ENCODE assay signal across 28 cellular contexts in genomic region chr7:133349101-133349500, GRCh38.
DNase-seq lines count a peak whose midpoint lies in the region; ATAC-seq and TF ChIP-seq lines count a peak whose summit lies in the region.
"Had no signal": no experiment of that assay in that cellular context is flagged by ENCODE, and none has a peak within 500 bp of the region (broad histone marks: within the 10 kb centered on the region; RNA-seq: fewer than 3 reads in every experiment).

No MANE protein-coding gene starts in this region.

- POLR2A ChIA-PET in OCI-LY7 (lab: Charles Lee) = interaction anchor here (0.7 kb wide), 2 partner anchors 10 to 401 kb away, joined by 3 to 4 read pairs; no protein-coding TSS in a partner anchor

- intact Hi-C loops in OCI-LY7 (cut with micrococcal nuclease; ENCODE audit: unreplicated experiment) = no loop called here

- H3K79me2 ChIP-seq in OCI-LY7 (ENCODE audit: insufficient read depth, low read depth, low read length) = no peaks in the 10 kb centered on the region

- H3K27ac Mint-ChIP-seq in activated T-helper 17 cell treated with anti-CD3 and anti-CD28 coated beads, Interleukin-2, amount 50 U/mL, for 72 hours = no peak overlapping the region
- H3K27ac Mint-ChIP-seq: activated CD4-positive, alpha-beta T cell treated with anti-CD3 and anti-CD28 coated beads, Interleukin-2, amount 10 ng/mL, durations not matched to agents 24 days and 14 days; stimulated activated effector memory CD8-positive, alpha-beta T cell treated with anti-CD3 and anti-CD28 coated beads, Interleukin-12 subunit alpha, Interleukin-12 subunit beta, amount 100 ng/mL, for 72 hours had no signal

- peaks cover 10% of the 10 kb centered on the region for H3K4me1 Mint-ChIP-seq in activated T-helper 17 cell treated with anti-CD3 and anti-CD28 coated beads, Interleukin-2, amount 50 U/mL, for 72 hours

- H3K36me3 ChIP-seq in OCI-LY7 (ENCODE audit: insufficient read depth, low read length) = no peaks in the 10 kb centered on the region
- H3K36me3 ChIP-seq: left lung, prostate gland, uterus had no signal

- H2AFZ ChIP-seq in OCI-LY7 (ENCODE audit: low read length) = no peak overlapping the region

- CTCF ChIA-PET in OCI-LY7 (lab: Charles Lee; ENCODE audit: unreplicated experiment) = no interaction called here

- H4K20me1 ChIP-seq in OCI-LY7 (ENCODE audit: insufficient read depth, low read length) = no peaks in the 10 kb centered on the region

- H3K4me3 Mint-ChIP-seq in activated T-helper 17 cell treated with anti-CD3 and anti-CD28 coated beads, Interleukin-2, amount 50 U/mL, for 72 hours = no peak overlapping the region
- H3K4me3 Mint-ChIP-seq: activated CD4-positive, alpha-beta T cell treated with anti-CD3 and anti-CD28 coated beads, Interleukin-2, amount 10 ng/mL, durations not matched to agents 24 days and 14 days; stimulated activated effector memory CD8-positive, alpha-beta T cell treated with anti-CD3 and anti-CD28 coated beads, Interleukin-12 subunit alpha, Interleukin-12 subunit beta, amount 100 ng/mL, for 72 hours had no signal

- H3K36me3 Mint-ChIP-seq in activated T-helper 17 cell treated with anti-CD3 and anti-CD28 coated beads, Interleukin-2, amount 50 U/mL, for 72 hours (ENCODE audit: low read depth) = peaks cover 27% of the 10 kb centered on the region

- H3K9me3 Mint-ChIP-seq in activated T-helper 17 cell treated with anti-CD3 and anti-CD28 coated beads, Interleukin-2, amount 50 U/mL, for 72 hours = peaks cover 14% of the 10 kb centered on the region

- no peaks in the 10 kb centered on the region for H3K4me1 ChIP-seq in OCI-LY7 (ENCODE audit: insufficient read depth, low read length, poor library complexity, severe bottlenecking)
- H3K4me1 ChIP-seq: left lung, prostate gland, suprapubic skin, uterus had no signal

- no peak overlapping the region for H3K4me3 ChIP-seq in OCI-LY7 (ENCODE audit: low read depth, low read length, poor library complexity, severe bottlenecking)
- H3K4me3 ChIP-seq: left lung, prostate gland, suprapubic skin, uterus had no signal

- BruUV-seq in OCI-LY7 (replicated peaks; lab: Mats Ljungman, UMichigan) = no TSS peak

- DNase-seq in OCI-LY7 (ENCODE audit: low spot score) = no peak
- no peak for DNase-seq in anterior cingulate cortex (lab: John Stamatoyannopoulos, UW)
- no peak for DNase-seq in HuH-7.5 (ENCODE audit: low spot score)
- DNase-seq: activated CD4-positive, alpha-beta T cell treated with anti-CD3 and anti-CD28 coated beads, Interleukin-2, amount 10 ng/mL, durations not matched to agents 24 days and 14 days; activated naive CD4-positive, alpha-beta T cell; activated T-cell treated with anti-CD3 and anti-CD28 coated beads, Interleukin-2, amount 50 U/mL, for 48 hours; amniotic stem cell; DMS79 treated with DMSO at 0.1 percent for 48 hours; left lung; mesendoderm; NCI-H1092 treated with DMSO at 0.1 percent for 48 hours; NCI-H1930; NCI-H526; SHP77; stimulated activated CD4-positive, alpha-beta T cell treated with anti-CD3 and anti-CD28 coated beads, Interleukin-4, amount 100 ng/mL, for 24 hours; uterus had no signal

- H3K27ac ChIP-seq in OCI-LY7 (ENCODE audit: low read depth, low read length, poor library complexity, severe bottlenecking) = no peak overlapping the region
- H3K27ac ChIP-seq: C4-2B, left lung, prostate gland, suprapubic skin, uterus, VCaP had no signal

- H3K27me3 Mint-ChIP-seq in activated T-helper 17 cell treated with anti-CD3 and anti-CD28 coated beads, Interleukin-2, amount 50 U/mL, for 72 hours = no peaks in the 10 kb centered on the region
- H3K27me3 Mint-ChIP-seq: activated CD4-positive, alpha-beta T cell treated with anti-CD3 and anti-CD28 coated beads, Interleukin-2, amount 10 ng/mL, durations not matched to agents 24 days and 14 days had no signal

- no peak for TF ChIP-seq CTCF in OCI-LY7 (conservative IDR thresholded peaks at IDR 0.05; ENCODE audit: low read length)

- 0 out of 2 replicates have a peak, but pooled peaks cover 5% of the 10 kb centered on the region for H3K9me3 ChIP-seq in OCI-LY7 (ENCODE audit: low read length)
- H3K9me3 ChIP-seq: prostate gland had no signal

- ATAC-seq in GM18517 (IDR thresholded peaks at IDR 0.05; ENCODE audit: unreplicated experiment) = peak; percentile 65
- peak; percentile 62 for ATAC-seq in GM18909 (IDR thresholded peaks at IDR 0.05; ENCODE audit: poor library complexity, unreplicated experiment)
- peak; percentile 47 for ATAC-seq in HG02678 (IDR thresholded peaks at IDR 0.05; ENCODE audit: unreplicated experiment)
- ATAC-seq in activated T-helper 17 cell treated with anti-CD3 and anti-CD28 coated beads, Interleukin-2, amount 50 U/mL, for 72 hours (replicated peaks) = peak; percentile 31
- ATAC-seq: HepG2; left lung; Panc1; sciatic nerve; stimulated activated effector memory CD8-positive, alpha-beta T cell treated with anti-CD3 and anti-CD28 coated beads, Interleukin-12 subunit alpha, Interleukin-12 subunit beta, amount 100 ng/mL, for 72 hours had no signal

- no peak overlapping the region for H3K4me2 ChIP-seq in OCI-LY7 (ENCODE audit: low read length)

- no peaks in the 10 kb centered on the region for H3K9me2 ChIP-seq in OCI-LY7 (ENCODE audit: insufficient read depth, low read length)
